ENCODE assay signal across 1 cellular context in genomic region chr10:124093076-124093773, GRCh38.
TF ChIP-seq lines count a peak whose summit lies in the region.

A gene with protein sequence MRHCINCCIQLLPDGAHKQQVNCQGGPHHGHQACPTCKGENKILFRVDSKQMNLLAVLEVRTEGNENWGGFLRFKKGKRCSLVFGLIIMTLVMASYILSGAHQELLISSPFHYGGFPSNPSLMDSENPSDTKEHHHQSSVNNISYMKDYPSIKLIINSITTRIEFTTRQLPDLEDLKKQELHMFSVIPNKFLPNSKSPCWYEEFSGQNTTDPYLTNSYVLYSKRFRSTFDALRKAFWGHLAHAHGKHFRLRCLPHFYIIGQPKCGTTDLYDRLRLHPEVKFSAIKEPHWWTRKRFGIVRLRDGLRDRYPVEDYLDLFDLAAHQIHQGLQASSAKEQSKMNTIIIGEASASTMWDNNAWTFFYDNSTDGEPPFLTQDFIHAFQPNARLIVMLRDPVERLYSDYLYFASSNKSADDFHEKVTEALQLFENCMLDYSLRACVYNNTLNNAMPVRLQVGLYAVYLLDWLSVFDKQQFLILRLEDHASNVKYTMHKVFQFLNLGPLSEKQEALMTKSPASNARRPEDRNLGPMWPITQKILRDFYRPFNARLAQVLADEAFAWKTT (minus strand): TSS chr10:124093598. CDS start chr10:124046212, 47,386 bp downstream.

TF ChIP-seq in H1, 55 proteins besides CTCF, POLR2A, EP300 and RAD21:
- TF ChIP-seq PHF8 (conservative IDR thresholded peaks at IDR 0.05; ENCODE audit: low read depth, low read length), result 0 out of 2 replicates have a peak, but pooled peaks have one; percentile 32
- no peak for TF ChIP-seq NRF1 (IDR thresholded peaks at IDR 0.05; ENCODE audit: low read depth, low read length)
- TF ChIP-seq SIN3A (conservative IDR thresholded peaks at IDR 0.05 in 1 of 2, IDR thresholded peaks at IDR 0.05 in 1 of 2; ENCODE audit: low read depth in 1 of 2, low read length in 2 of 2), result 0 out of 4 replicates have a peak, but pooled peaks of 1 of the 2 experiments have one; percentile 30
- TF ChIP-seq POU5F1 (IDR thresholded peaks at IDR 0.05; ENCODE audit: low read depth, low read length), result no peak
- TF ChIP-seq TEAD4 (IDR thresholded peaks at IDR 0.05; ENCODE audit: low read depth, low read length), result peak; percentile 85
- TF ChIP-seq SRF (IDR thresholded peaks at IDR 0.05; ENCODE audit: low read depth, low read length), result no peak
- no peak for TF ChIP-seq SP4 (IDR thresholded peaks at IDR 0.05; ENCODE audit: low read length)
- peak; percentile 7; the same call in 1 of the 2 replicates for TF ChIP-seq SUZ12 (IDR thresholded peaks at IDR 0.05; ENCODE audit: low read length)
- 0 out of 2 replicates have a peak, but pooled peaks have one; percentile 4 for TF ChIP-seq TAF1 (IDR thresholded peaks at IDR 0.05; ENCODE audit: low read depth, low read length)
- TF ChIP-seq EGR1 (IDR thresholded peaks at IDR 0.05; ENCODE audit: borderline replicate concordance, low read depth, low read length), result no peak
- TF ChIP-seq CREB1 (IDR thresholded peaks at IDR 0.05), result no peak
- no peak for TF ChIP-seq GABPA (IDR thresholded peaks at IDR 0.05; ENCODE audit: borderline replicate concordance, insufficient read depth, low read length)
- no peak for TF ChIP-seq KDM4A (IDR thresholded peaks at IDR 0.05; ENCODE audit: low read depth, low read length, severe bottlenecking)
- no peak for TF ChIP-seq FOSL1 (IDR thresholded peaks at IDR 0.05; ENCODE audit: insufficient read depth, low read depth, low read length)
- no peak for TF ChIP-seq JUND (IDR thresholded peaks at IDR 0.05; ENCODE audit: low read length)
- no peak for TF ChIP-seq CBX5 (IDR thresholded peaks at IDR 0.05; ENCODE audit: low read depth, low read length)
- peak; percentile 2 for TF ChIP-seq EZH2 (IDR thresholded peaks at IDR 0.05; ENCODE audit: low read depth, low read length, severe bottlenecking)
